In genomic region chr11:60678231-60678630, GRCh38 we compare ENCODE assay signal across 3 cellular contexts.
TF ChIP-seq lines count a peak whose summit lies in the region.

No MANE protein-coding gene starts in this region.

TF ChIP-seq in A549, 52 proteins besides CTCF, POLR2A, EP300 and RAD21:
- TF ChIP-seq ZFP36 (IDR thresholded peaks at IDR 0.05; ENCODE audit: borderline replicate concordance, partially characterized antibody) = peak; percentile 90

TF ChIP-seq in HEK293, 187 proteins besides CTCF, POLR2A, EP300 and RAD21:
- peak; percentile 32 for TF ChIP-seq SETDB1 (IDR thresholded peaks at IDR 0.05; ENCODE audit: insufficient read length, low read length)
- peak; percentile 89 for TF ChIP-seq ZNF585B (tag by site-specific recombination; IDR thresholded peaks at IDR 0.05)

TF ChIP-seq in K562, 482 proteins besides CTCF, POLR2A, EP300 and RAD21:
- TF ChIP-seq TRIM28 (IDR thresholded peaks at IDR 0.05) (peak; percentile 56; the same call in 1 of the 2 replicates), CBX3 (IDR thresholded peaks at IDR 0.05; ENCODE audit: borderline replicate concordance in 1 of 2, low read length in 2 of 2) (0 out of 3 replicates have a peak, but pooled peaks of 1 of the 2 experiments have one; percentile 25), ZFP36 (IDR thresholded peaks at IDR 0.05; ENCODE audit: low read depth, low read length, partially characterized antibody) (peak; percentile 88), CEBPZ (IDR thresholded peaks at IDR 0.05; ENCODE audit: borderline replicate concordance, low read depth, low read length) (peak; percentile 41; the same call in 1 of the 2 replicates), NFIC (IDR thresholded peaks at IDR 0.05) (0 out of 2 replicates have a peak, but pooled peaks have one; percentile 28)
TF ChIP-seq in K562: peak in this region for 5; not testable (repeated sequence) for 477.
